ENCODE assay signal across 13 cellular contexts in the genomic region with DNA sequence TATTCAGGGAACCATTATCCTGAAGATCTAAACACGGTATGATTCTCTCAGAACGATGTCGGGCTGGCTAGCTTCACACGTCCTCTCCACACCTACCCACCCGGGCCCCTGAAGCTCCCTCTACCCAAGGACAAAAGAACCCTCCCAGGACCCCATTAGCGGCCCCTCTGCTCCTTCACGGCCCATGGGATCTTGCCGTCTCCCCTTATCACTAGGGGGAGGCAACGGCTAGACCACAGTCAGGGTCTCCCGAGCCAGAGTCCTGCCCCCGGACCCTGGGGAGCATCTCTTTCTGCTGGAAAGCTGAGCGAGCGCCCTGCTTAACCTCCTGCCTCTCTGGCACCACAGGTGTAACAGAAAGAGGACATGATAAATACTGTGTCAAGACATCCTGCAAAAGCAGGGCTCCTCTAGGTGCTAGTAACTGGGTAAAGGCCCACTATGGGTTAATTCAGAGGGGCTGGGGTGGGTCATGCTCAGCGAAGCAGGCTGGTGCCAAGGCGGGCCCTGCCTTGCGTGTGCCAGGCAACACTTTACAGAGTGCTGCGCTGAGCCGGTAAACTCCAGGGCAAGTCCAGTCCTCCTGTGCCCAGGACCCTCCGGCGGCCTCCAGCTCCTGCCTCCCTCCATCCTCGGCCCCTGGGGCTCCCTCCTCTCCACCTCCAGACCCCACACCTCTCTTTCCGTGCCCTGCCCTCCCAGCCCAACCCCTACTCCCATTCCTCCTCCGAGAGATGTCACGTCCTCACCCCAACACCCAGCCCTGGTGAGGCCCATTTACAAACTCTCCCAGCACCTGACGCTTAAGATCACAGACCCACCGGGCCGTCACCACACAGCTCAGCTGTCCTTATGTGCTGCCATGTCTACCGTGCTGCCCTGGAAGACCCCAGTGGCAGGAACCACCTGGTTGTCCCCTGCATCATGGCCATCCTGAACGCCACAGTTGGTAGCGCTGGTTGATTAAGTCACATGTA. TPM values are rescaled to one million over a fixed set of nuclear protein-coding genes. Genes with fewer than 3 reads are reported as not detected.
DNase-seq lines count a peak whose midpoint lies in the region; TF ChIP-seq lines count a peak whose summit lies in the region.
"Had no signal": no experiment of that assay in that cellular context is flagged by ENCODE, and none has a peak within 500 bp of the region (broad histone marks: within the 10 kb centered on the region; RNA-seq: fewer than 3 reads in every experiment).

No MANE protein-coding gene starts in this region.

- WGBS in endodermal cell (ENCODE audit: insufficient coverage in 1 of 2, insufficient read length in 1 of 2), 2 experiments, result 92 to 97% methylated on average over 20 to 30 of the region's 30 CpGs

- no peak for DNase-seq in CD4-positive, alpha-beta memory T cell
- no peak for DNase-seq in OCI-LY7 (ENCODE audit: low spot score)
- peak; percentile 24 for DNase-seq in endodermal cell
- DNase-seq in neural crest cell (ENCODE audit: low read depth, low spot score), result no peak
- DNase-seq in NCI-H2227 treated with DMSO at 0.1 percent for 48 hours (lab: John Stamatoyannopoulos, UW), result no peak
- no peak for DNase-seq in central memory CD4-positive, alpha-beta T cell
- no peak for DNase-seq in mucosa of gallbladder (ENCODE audit: low spot score)
- no peak for DNase-seq in glutamatergic neuron
- DNase-seq: NCI-H187 treated with DMSO at 0.1 percent for 48 hours; stimulated activated CD4-positive, alpha-beta T cell treated with anti-CD3 and anti-CD28 coated beads, Interleukin-2, amount 100 ng/mL, for 48 hours; T-helper 1 cell had no signal

- POLR2A ChIA-PET in CD4-positive, alpha-beta memory T cell (lab: Charles Lee; ENCODE audit: partially characterized antibody), result no interaction called here
- POLR2A ChIA-PET in OCI-LY7 (lab: Charles Lee), result interaction anchor here (0.5 kb wide), 1 partner anchor 613 kb away, joined by 3 read pairs; no protein-coding TSS in a partner anchor

- intact Hi-C loops in CD4-positive, alpha-beta memory T cell (cut with micrococcal nuclease), result no loop called here
- intact Hi-C loops in OCI-LY7 (cut with micrococcal nuclease; ENCODE audit: unreplicated experiment), result no loop called here

- peaks cover 4% of the 10 kb centered on the region; the same call in 1 of the 2 replicates for H3K79me2 ChIP-seq in OCI-LY7 (ENCODE audit: insufficient read depth, low read depth, low read length)

- H3K4me2 ChIP-seq in OCI-LY7 (ENCODE audit: low read length), result 0 out of 2 replicates have a peak overlapping the region, but pooled peaks have one; percentile 91

- H3K4me1 ChIP-seq in CD4-positive, alpha-beta memory T cell (ENCODE audit: insufficient read depth, low read length), result peaks cover 43% of the 10 kb centered on the region
- peaks cover 34% of the 10 kb centered on the region for H3K4me1 ChIP-seq in OCI-LY7 (ENCODE audit: insufficient read depth, low read length, poor library complexity, severe bottlenecking)
- H3K4me1 ChIP-seq in endodermal cell (ENCODE audit: control insufficient read depth, insufficient read depth, low read length), result no peaks in the 10 kb centered on the region

- H3K36me3 Mint-ChIP-seq in CD4-positive, alpha-beta memory T cell, result peaks cover 0 to 15% of the 10 kb centered on the region in 2 donors
- H3K36me3 Mint-ChIP-seq in endodermal cell (ENCODE audit: low read depth), result peaks cover 14% of the 10 kb centered on the region
- H3K36me3 Mint-ChIP-seq in neural crest cell (ENCODE audit: low read depth), result peaks cover 9% of the 10 kb centered on the region
- peaks cover 10% of the 10 kb centered on the region for H3K36me3 Mint-ChIP-seq in glutamatergic neuron (ENCODE audit: unreplicated experiment)

- H3K27me3 Mint-ChIP-seq in CD4-positive, alpha-beta memory T cell, result no peaks in the 10 kb centered on the region
- peaks cover 9% of the 10 kb centered on the region for H3K27me3 Mint-ChIP-seq in endodermal cell (ENCODE audit: insufficient read depth)
- peaks cover 2% of the 10 kb centered on the region for H3K27me3 Mint-ChIP-seq in neural crest cell (ENCODE audit: low read depth)
- peaks cover 3% of the 10 kb centered on the region for H3K27me3 Mint-ChIP-seq in glutamatergic neuron (ENCODE audit: unreplicated experiment)
- H3K27me3 Mint-ChIP-seq: stimulated activated naive CD8-positive, alpha-beta T cell treated with anti-CD3 and anti-CD28 coated beads, Interleukin-15, Interleukin-2, amounts not matched to agents 100 ng/mL and 50 ng/mL, for 24 hours had no signal

- peaks cover 0 to 3% (median 0%) of the 10 kb centered on the region in 8 donors for H3K9me3 Mint-ChIP-seq in CD4-positive, alpha-beta memory T cell
- peaks cover 11% of the 10 kb centered on the region for H3K9me3 Mint-ChIP-seq in endodermal cell
- H3K9me3 Mint-ChIP-seq in neural crest cell, result peaks cover 7% of the 10 kb centered on the region
- peaks cover 9% of the 10 kb centered on the region for H3K9me3 Mint-ChIP-seq in glutamatergic neuron (ENCODE audit: unreplicated experiment)

- peak overlapping the region in 5 of 8 donors; percentile 15 to 75 (median 29) for H3K4me3 Mint-ChIP-seq in CD4-positive, alpha-beta memory T cell
- peak overlapping the region; percentile 60 for H3K4me3 Mint-ChIP-seq in endodermal cell
- H3K4me3 Mint-ChIP-seq in neural crest cell, result peak overlapping the region; percentile 78
- H3K4me3 Mint-ChIP-seq in glutamatergic neuron (ENCODE audit: unreplicated experiment), result no peak overlapping the region

- no TSS peak for BruUV-seq in OCI-LY7 (replicated peaks; lab: Mats Ljungman, UMichigan)

- H3K36me3 ChIP-seq in CD4-positive, alpha-beta memory T cell (ENCODE audit: insufficient read depth, low read length), result no peaks in the 10 kb centered on the region
- no peaks in the 10 kb centered on the region for H3K36me3 ChIP-seq in OCI-LY7 (ENCODE audit: insufficient read depth, low read length)
- H3K36me3 ChIP-seq in endodermal cell (ENCODE audit: control insufficient read depth, insufficient read depth, low read length), result no peaks in the 10 kb centered on the region

- H3K27me3 ChIP-seq in CD4-positive, alpha-beta memory T cell (ENCODE audit: insufficient read depth, low read length), result no peaks in the 10 kb centered on the region
- H3K27me3 ChIP-seq in endodermal cell (ENCODE audit: control insufficient read depth, insufficient read depth, low read length, poor library complexity, severe bottlenecking), result no peaks in the 10 kb centered on the region

- TF ChIP-seq CTCF in OCI-LY7 (conservative IDR thresholded peaks at IDR 0.05; ENCODE audit: low read length) (no peak), endodermal cell (conservative IDR thresholded peaks at IDR 0.05) (no peak), neural crest cell (conservative IDR thresholded peaks at IDR 0.05) (no peak), glutamatergic neuron (IDR thresholded peaks at IDR 0.05; ENCODE audit: partially characterized antibody, unreplicated experiment) (no peak)

- peaks cover 24 to 82% (median 40%) of the 10 kb centered on the region in 4 donors for H3K4me1 Mint-ChIP-seq in CD4-positive, alpha-beta memory T cell
- H3K4me1 Mint-ChIP-seq in endodermal cell, result peaks cover 13% of the 10 kb centered on the region
- peaks cover 27% of the 10 kb centered on the region for H3K4me1 Mint-ChIP-seq in neural crest cell
- H3K4me1 Mint-ChIP-seq in glutamatergic neuron (ENCODE audit: low read depth, unreplicated experiment), result peaks cover 11% of the 10 kb centered on the region

- no peaks in the 10 kb centered on the region for H3K9me3 ChIP-seq in CD4-positive, alpha-beta memory T cell (ENCODE audit: control insufficient read depth in 1 of 2, low read length in 2 of 2)
- H3K9me3 ChIP-seq in OCI-LY7 (ENCODE audit: low read length), result peaks cover under 1% of the 10 kb centered on the region; the same call in 1 of the 2 replicates
- H3K9me3 ChIP-seq in endodermal cell (ENCODE audit: control insufficient read depth, low read length), result peaks cover 12% of the 10 kb centered on the region

- H3K4me3 ChIP-seq in CD4-positive, alpha-beta memory T cell (ENCODE audit: low read length in 2 of 2), result no peak overlapping the region
- no peak overlapping the region for H3K4me3 ChIP-seq in OCI-LY7 (ENCODE audit: low read depth, low read length, poor library complexity, severe bottlenecking)
- no peak overlapping the region for H3K4me3 ChIP-seq in endodermal cell (ENCODE audit: low read length)

- no peaks in the 10 kb centered on the region for H4K20me1 ChIP-seq in OCI-LY7 (ENCODE audit: insufficient read depth, low read length)

- no peak overlapping the region for H3K9ac ChIP-seq in endodermal cell (ENCODE audit: extremely low read depth, low read length, poor library complexity, severe bottlenecking)

- H3K27ac Mint-ChIP-seq in CD4-positive, alpha-beta memory T cell, result peak overlapping the region in 5 of 7 donors; percentile 22 to 83 (median 72)
- H3K27ac Mint-ChIP-seq in endodermal cell (peak overlapping the region; percentile 13), neural crest cell (ENCODE audit: unreplicated experiment) (peak overlapping the region; percentile 12), glutamatergic neuron (ENCODE audit: unreplicated experiment) (no peak overlapping the region)
- H3K27ac Mint-ChIP-seq: stimulated activated naive CD8-positive, alpha-beta T cell treated with anti-CD3 and anti-CD28 coated beads, Interleukin-15, Interleukin-2, amounts not matched to agents 100 ng/mL and 50 ng/mL, for 24 hours had no signal

- no peak overlapping the region for H2AFZ ChIP-seq in OCI-LY7 (ENCODE audit: low read length)

- no peak overlapping the region for H3K27ac ChIP-seq in CD4-positive, alpha-beta memory T cell (ENCODE audit: low read depth, low read length)
- H3K27ac ChIP-seq in OCI-LY7 (ENCODE audit: low read depth, low read length, poor library complexity, severe bottlenecking), result no peak overlapping the region
- no peak overlapping the region for H3K27ac ChIP-seq in endodermal cell (ENCODE audit: low read depth, low read length)
- H3K27ac ChIP-seq: C4-2B had no signal

- CTCF ChIA-PET in CD4-positive, alpha-beta memory T cell (lab: Charles Lee; ENCODE audit: partially characterized antibody), result no interaction called here
- CTCF ChIA-PET in OCI-LY7 (lab: Charles Lee; ENCODE audit: unreplicated experiment), result no interaction called here

- no peaks in the 10 kb centered on the region for H3K9me2 ChIP-seq in OCI-LY7 (ENCODE audit: insufficient read depth, low read length)

RNA-seq across cellular contexts. Expression of gene TOLLIP, which starts 3.0 kb away (rescaled TPM):
- total RNA-seq in CD4-positive, alpha-beta memory T cell, result 10 to 100 TPM; 49.3 to 51.4 TPM
- polyA plus RNA-seq in CD4-positive, alpha-beta memory T cell, result 10 to 100 TPM; 29.8 to 34.0 TPM
- 15.9 and 21.7 TPM in 2 replicates for total RNA-seq in OCI-LY7 (2014; rRNA removed; shearing (Covaris generic))
- 37.1 and 37.5 TPM in 2 replicates for total RNA-seq in OCI-LY7 (2022)
- 10 to 100 TPM; 34.3 to 37.4 TPM for total RNA-seq in endodermal cell
- polyA plus RNA-seq in endodermal cell (2013, experiment 1 of 2), result 21.1 TPM
- 19.8 TPM for polyA plus RNA-seq in endodermal cell (2013, experiment 2 of 2)
- total RNA-seq in neural crest cell, result 38.0 and 40.3 TPM in 2 replicates
- total RNA-seq in mucosa of gallbladder, result 139 TPM
- 67.5 TPM for total RNA-seq in glutamatergic neuron (ENCODE audit: unreplicated experiment)
